Comparison of ENCODE assay signal across 8 cellular contexts in genomic region chr2:200306969-200307811, GRCh38. TPM values are rescaled to one million over a fixed set of nuclear protein-coding genes. Genes with fewer than 3 reads are reported as not detected.
DNase-seq lines count a peak whose midpoint lies in the region; ATAC-seq and TF ChIP-seq lines count a peak whose summit lies in the region.

No MANE protein-coding gene starts in this region.

- peaks cover 2 to 30% (median 23%) of the 10 kb centered on the region in 5 donors for H3K4me1 ChIP-seq in subcutaneous abdominal adipose tissue (ENCODE audit: control insufficient read depth in 5 of 5, insufficient read depth in 5 of 5, low read length in 5 of 5)

- DNase-seq in GM12864 (ENCODE audit: low read depth) (no peak), mesenteric fat pad (ENCODE audit: low spot score) (peak; percentile 90), NCI-H1436 (lab: John Stamatoyannopoulos, UW) (no peak)
- peak; percentile 83 for DNase-seq in activated CD4-positive, alpha-beta T cell treated with anti-CD3 and anti-CD28 coated beads, Interleukin-2, amount 10 ng/mL, durations not matched to agents 24 days and 14 days
- DNase-seq in effector CD4-positive, alpha-beta T cell = peak; percentile 5

- peaks cover 2% of the 10 kb centered on the region for H3K36me3 Mint-ChIP-seq in IgD-negative memory B cell
- H3K36me3 Mint-ChIP-seq in activated CD4-positive, alpha-beta T cell treated with anti-CD3 and anti-CD28 coated beads, Interleukin-2, amount 10 ng/mL, durations not matched to agents 24 days and 14 days (ENCODE audit: low read depth) = peaks cover 8% of the 10 kb centered on the region

- H3K4me1 Mint-ChIP-seq in IgD-negative memory B cell = peaks cover 5 to 11% (median 9%) of the 10 kb centered on the region in 3 donors
- peaks cover 29% of the 10 kb centered on the region for H3K4me1 Mint-ChIP-seq in activated CD4-positive, alpha-beta T cell treated with anti-CD3 and anti-CD28 coated beads, Interleukin-2, amount 10 ng/mL, durations not matched to agents 24 days and 14 days

- no peaks in the 10 kb centered on the region for H3K27me3 ChIP-seq in subcutaneous abdominal adipose tissue (ENCODE audit: control insufficient read depth in 5 of 5, insufficient read depth in 4 of 5, low read length in 5 of 5)

- H3K27me3 Mint-ChIP-seq in IgD-negative memory B cell = peaks cover 36% of the 10 kb centered on the region
- peaks cover 22% of the 10 kb centered on the region for H3K27me3 Mint-ChIP-seq in activated CD4-positive, alpha-beta T cell treated with anti-CD3 and anti-CD28 coated beads, Interleukin-2, amount 10 ng/mL, durations not matched to agents 24 days and 14 days

- H3K9ac ChIP-seq in subcutaneous abdominal adipose tissue (ENCODE audit: low read length in 5 of 5) = peak overlapping the region; percentile 74 to 83 (median 77)

- no peaks in the 10 kb centered on the region for H3K9me3 Mint-ChIP-seq in IgD-negative memory B cell
- H3K9me3 Mint-ChIP-seq in activated CD4-positive, alpha-beta T cell treated with anti-CD3 and anti-CD28 coated beads, Interleukin-2, amount 10 ng/mL, durations not matched to agents 24 days and 14 days = no peaks in the 10 kb centered on the region

- TF ChIP-seq CTCF in GM12864 (IDR thresholded peaks at IDR 0.05; ENCODE audit: low read depth, low read length, missing control alignments) = no peak

- H3K4me3 Mint-ChIP-seq in IgD-negative memory B cell = peak overlapping the region; percentile 70 to 85 (median 82)
- peak overlapping the region; percentile 80 for H3K4me3 Mint-ChIP-seq in activated CD4-positive, alpha-beta T cell treated with anti-CD3 and anti-CD28 coated beads, Interleukin-2, amount 10 ng/mL, durations not matched to agents 24 days and 14 days

- H3K9me3 ChIP-seq in subcutaneous abdominal adipose tissue (ENCODE audit: control insufficient read depth in 5 of 5, low read length in 5 of 5) = no peaks in the 10 kb centered on the region

- H3K4me3 ChIP-seq in GM12864 (ENCODE audit: low read depth, low read length) (peak overlapping the region; percentile 76), subcutaneous abdominal adipose tissue (ENCODE audit: low read depth in 1 of 5, low read length in 5 of 5) (peak overlapping the region; percentile 66 to 87 (median 73))

- H3K36me3 ChIP-seq in subcutaneous abdominal adipose tissue (ENCODE audit: control insufficient read depth in 5 of 5, insufficient read depth in 5 of 5, low read length in 5 of 5) = no peaks in the 10 kb centered on the region

- no peak overlapping the region for H3K27ac Mint-ChIP-seq in IgD-negative memory B cell
- no peak overlapping the region for H3K27ac Mint-ChIP-seq in activated CD4-positive, alpha-beta T cell treated with anti-CD3 and anti-CD28 coated beads, Interleukin-2, amount 10 ng/mL, durations not matched to agents 24 days and 14 days

- peak; percentile 45 for ATAC-seq in GM21619 (IDR thresholded peaks at IDR 0.05; ENCODE audit: unreplicated experiment)

- peak overlapping the region; percentile 79 for H3K27ac ChIP-seq in subcutaneous abdominal adipose tissue (ENCODE audit: low read depth, low read length)

- intact Hi-C loops in activated CD4-positive, alpha-beta T cell treated with anti-CD3 and anti-CD28 coated beads, Interleukin-2, amount 10 ng/mL, durations not matched to agents 24 days and 14 days (cut with micrococcal nuclease) = loop anchor here (1.0 to 5.0 kb wide), 7 partner anchors 99 to 555 kb away; partner anchors contain the start of genes BZW1, C2orf69, CLK1 and SGO2

RNA-seq across cellular contexts. Expression of gene SPATS2L, which starts 0.7 kb away (rescaled TPM):
- 0.50 TPM for polyA plus RNA-seq in IgD-negative memory B cell
- total RNA-seq in activated CD4-positive, alpha-beta T cell treated with anti-CD3 and anti-CD28 coated beads, Interleukin-2, amount 10 ng/mL, durations not matched to agents 24 days and 14 days = 42.0 and 42.9 TPM in 2 replicates
- 81.3 TPM for total RNA-seq in mesenteric fat pad

Comparison
In these comparisons a context has a peak if more than half of its experiments do, and no peak if none do; other contexts are left out.
1. DNase-seq: peak in activated CD4-positive, alpha-beta T cell treated with anti-CD3 and anti-CD28 coated beads, Interleukin-2, amount 10 ng/mL, durations not matched to agents 24 days and 14 days (single experiment), effector CD4-positive, alpha-beta T cell (single experiment) and mesenteric fat pad (single experiment); none in GM12864 (single experiment) and NCI-H1436 (single experiment).